ENCODE assay signal across 1 cellular context in the genomic region with DNA sequence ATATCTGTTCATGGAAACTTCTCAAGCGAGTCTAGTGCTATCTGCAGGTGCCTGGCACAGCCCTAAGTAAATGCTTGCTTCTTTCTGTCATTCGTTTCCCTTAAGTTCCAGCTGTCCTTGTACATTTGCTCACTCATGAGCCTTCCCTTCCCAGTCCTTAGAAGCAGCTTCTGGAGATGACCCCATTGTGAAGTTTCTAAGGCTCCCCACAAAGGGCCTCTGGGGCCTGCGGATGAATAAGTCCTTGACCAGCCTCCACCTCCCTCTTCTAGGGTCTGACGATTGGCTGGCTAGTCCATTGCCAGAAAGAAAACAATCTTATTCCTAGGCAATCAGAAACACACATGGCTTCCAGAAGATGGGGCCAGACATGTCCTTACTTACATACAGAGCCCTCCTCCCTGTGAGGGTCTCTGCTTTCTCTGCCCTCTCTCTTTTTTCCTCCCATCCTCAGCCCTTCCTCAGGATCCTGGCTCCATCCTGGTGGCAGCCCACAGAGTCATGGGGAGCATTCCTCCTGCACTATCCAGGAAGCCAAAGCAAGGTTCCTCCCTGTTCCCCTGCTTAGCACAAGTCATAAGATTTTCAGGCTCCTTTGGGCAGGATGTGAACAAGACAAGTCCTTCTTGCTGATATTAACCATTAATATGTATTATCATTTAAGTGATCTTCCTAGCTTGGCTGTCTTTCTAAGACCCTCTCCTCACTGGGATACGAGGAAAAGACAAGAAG.
TF ChIP-seq lines count a peak whose summit lies in the region.

No MANE protein-coding gene starts in this region.

TF ChIP-seq in GM23338, 12 proteins besides CTCF, POLR2A, EP300 and RAD21 (continued from another document):
- TF ChIP-seq, protein P1, sequence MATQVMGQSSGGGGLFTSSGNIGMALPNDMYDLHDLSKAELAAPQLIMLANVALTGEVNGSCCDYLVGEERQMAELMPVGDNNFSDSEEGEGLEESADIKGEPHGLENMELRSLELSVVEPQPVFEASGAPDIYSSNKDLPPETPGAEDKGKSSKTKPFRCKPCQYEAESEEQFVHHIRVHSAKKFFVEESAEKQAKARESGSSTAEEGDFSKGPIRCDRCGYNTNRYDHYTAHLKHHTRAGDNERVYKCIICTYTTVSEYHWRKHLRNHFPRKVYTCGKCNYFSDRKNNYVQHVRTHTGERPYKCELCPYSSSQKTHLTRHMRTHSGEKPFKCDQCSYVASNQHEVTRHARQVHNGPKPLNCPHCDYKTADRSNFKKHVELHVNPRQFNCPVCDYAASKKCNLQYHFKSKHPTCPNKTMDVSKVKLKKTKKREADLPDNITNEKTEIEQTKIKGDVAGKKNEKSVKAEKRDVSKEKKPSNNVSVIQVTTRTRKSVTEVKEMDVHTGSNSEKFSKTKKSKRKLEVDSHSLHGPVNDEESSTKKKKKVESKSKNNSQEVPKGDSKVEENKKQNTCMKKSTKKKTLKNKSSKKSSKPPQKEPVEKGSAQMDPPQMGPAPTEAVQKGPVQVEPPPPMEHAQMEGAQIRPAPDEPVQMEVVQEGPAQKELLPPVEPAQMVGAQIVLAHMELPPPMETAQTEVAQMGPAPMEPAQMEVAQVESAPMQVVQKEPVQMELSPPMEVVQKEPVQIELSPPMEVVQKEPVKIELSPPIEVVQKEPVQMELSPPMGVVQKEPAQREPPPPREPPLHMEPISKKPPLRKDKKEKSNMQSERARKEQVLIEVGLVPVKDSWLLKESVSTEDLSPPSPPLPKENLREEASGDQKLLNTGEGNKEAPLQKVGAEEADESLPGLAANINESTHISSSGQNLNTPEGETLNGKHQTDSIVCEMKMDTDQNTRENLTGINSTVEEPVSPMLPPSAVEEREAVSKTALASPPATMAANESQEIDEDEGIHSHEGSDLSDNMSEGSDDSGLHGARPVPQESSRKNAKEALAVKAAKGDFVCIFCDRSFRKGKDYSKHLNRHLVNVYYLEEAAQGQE (IDR thresholded peaks at IDR 0.05; ENCODE audit: unreplicated experiment): no peak
- TF ChIP-seq, protein P2, sequence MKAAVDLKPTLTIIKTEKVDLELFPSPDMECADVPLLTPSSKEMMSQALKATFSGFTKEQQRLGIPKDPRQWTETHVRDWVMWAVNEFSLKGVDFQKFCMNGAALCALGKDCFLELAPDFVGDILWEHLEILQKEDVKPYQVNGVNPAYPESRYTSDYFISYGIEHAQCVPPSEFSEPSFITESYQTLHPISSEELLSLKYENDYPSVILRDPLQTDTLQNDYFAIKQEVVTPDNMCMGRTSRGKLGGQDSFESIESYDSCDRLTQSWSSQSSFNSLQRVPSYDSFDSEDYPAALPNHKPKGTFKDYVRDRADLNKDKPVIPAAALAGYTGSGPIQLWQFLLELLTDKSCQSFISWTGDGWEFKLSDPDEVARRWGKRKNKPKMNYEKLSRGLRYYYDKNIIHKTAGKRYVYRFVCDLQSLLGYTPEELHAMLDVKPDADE (IDR thresholded peaks at IDR 0.05): no peak
- TF ChIP-seq EZH2phosphoT487 (IDR thresholded peaks at IDR 0.05; ENCODE audit: unreplicated experiment) (no peak), ZNF331 (CRISPR knock-in tag; IDR thresholded peaks at IDR 0.05; ENCODE audit: low read depth) (no peak), STAT1 (IDR thresholded peaks at IDR 0.05; ENCODE audit: unreplicated experiment) (no peak), ZNF114 (CRISPR knock-in tag; IDR thresholded peaks at IDR 0.05) (no peak)
TF ChIP-seq in GM23338: peak in this region for 0.
